In genomic region chr2:54606393-54606973, GRCh38 we compare ENCODE assay signal across 11 cellular contexts.
A peak's percentile ranks its signal among the peaks of the same experiment; 100 is the strongest.
DNase-seq lines count a peak whose midpoint lies in the region; ATAC-seq, FAIRE-seq and TF ChIP-seq lines count a peak whose summit lies in the region.
"Had no signal": no experiment of that assay in that cellular context is flagged by ENCODE, and none has a peak within 500 bp of the region (broad histone marks: within the 10 kb centered on the region; RNA-seq: fewer than 3 reads in every experiment).

No MANE protein-coding gene starts in this region.

- FAIRE-seq in keratinocyte (lab: Jason Lieb, UNC), result no peak
- FAIRE-seq: H54 had no signal

- no peak for TF ChIP-seq CTCF in keratinocyte (optimal IDR thresholded peaks at IDR 0.05 in 1 of 3, IDR thresholded peaks at IDR 0.05 in 1 of 3, conservative IDR thresholded peaks at IDR 0.05 in 1 of 3; ENCODE audit: extremely low read depth in 1 of 3, insufficient read depth in 2 of 3, low read length in 3 of 3)

- peaks cover 22% of the 10 kb centered on the region for H3K4me1 ChIP-seq in keratinocyte (ENCODE audit: control insufficient read depth, extremely low read depth, insufficient read depth, low read length)

- peaks cover 4% of the 10 kb centered on the region for H3K9me1 ChIP-seq in keratinocyte (ENCODE audit: control insufficient read depth, extremely low read depth, insufficient read depth, low read length)

- peak; percentile 71 for ATAC-seq in stimulated activated naive CD8-positive, alpha-beta T cell treated with anti-CD3 and anti-CD28 coated beads, Interleukin-15, Interleukin-2, amounts not matched to agents 100 U/mL and 50 U/mL, for 24 hours
- ATAC-seq in HG03520 (IDR thresholded peaks at IDR 0.05; ENCODE audit: unreplicated experiment) (no peak), HG03139 (IDR thresholded peaks at IDR 0.05; ENCODE audit: unreplicated experiment) (no peak)

- peak overlapping the region; percentile 53 for H3K4me3 Mint-ChIP-seq in activated naive CD4-positive, alpha-beta T cell treated with anti-CD3 and anti-CD28 coated beads for 36 hours
- H3K4me3 Mint-ChIP-seq: activated B cell treated with CpG ODN at 0.5 μM for 24 hours had no signal

- dilution Hi-C loops in keratinocyte (cut with MboI; ENCODE audit: extremely low pct_ligation_motif_present, low sequenced_read_pairs), result no loop called here

- H3K27ac ChIP-seq in keratinocyte (ENCODE audit: control insufficient read depth, insufficient read depth, low read length), result no peak overlapping the region
- H3K27ac ChIP-seq: hepatocyte, HL-60 had no signal

- H3K9me3 Mint-ChIP-seq in activated naive CD4-positive, alpha-beta T cell treated with anti-CD3 and anti-CD28 coated beads for 36 hours, result no peaks in the 10 kb centered on the region
- H3K9me3 Mint-ChIP-seq: activated B cell treated with CpG ODN at 0.5 μM for 24 hours had no signal

- intact Hi-C loops in activated naive CD4-positive, alpha-beta T cell treated with anti-CD3 and anti-CD28 coated beads for 36 hours (cut with micrococcal nuclease), result loop anchor here (1.0 to 5.0 kb wide), 5 partner anchors 15 to 489 kb away; partner anchors contain the start of gene ACYP2

- H3K9me3 ChIP-seq in keratinocyte (ENCODE audit: control insufficient read depth, low read depth, low read length), result no peaks in the 10 kb centered on the region

- peaks cover 91% of the 10 kb centered on the region for H3K79me2 ChIP-seq in keratinocyte (ENCODE audit: control insufficient read depth, insufficient read depth, low read length)

- H3K27me3 Mint-ChIP-seq in activated naive CD4-positive, alpha-beta T cell treated with anti-CD3 and anti-CD28 coated beads for 36 hours (ENCODE audit: low read depth), result no peaks in the 10 kb centered on the region
- H3K27me3 Mint-ChIP-seq: activated B cell treated with CpG ODN at 0.5 μM for 24 hours had no signal

- peaks cover 0 to 3% of the 10 kb centered on the region in 2 experiments for H3K36me3 ChIP-seq in keratinocyte (ENCODE audit: control insufficient read depth in 2 of 2, extremely low read depth in 1 of 2, insufficient read depth in 2 of 2, low read length in 2 of 2)

- no peak overlapping the region for H2AFZ ChIP-seq in keratinocyte (ENCODE audit: control insufficient read depth, low read length)
- H2AFZ ChIP-seq: hepatocyte had no signal

- H3K4me2 ChIP-seq in keratinocyte (ENCODE audit: control insufficient read depth, extremely low read depth, insufficient read depth, low read depth, low read length), result peak overlapping the region; percentile 35
- H3K4me2 ChIP-seq: hepatocyte had no signal

- CTCF ChIA-PET in activated naive CD4-positive, alpha-beta T cell treated with anti-CD3 and anti-CD28 coated beads for 36 hours (lab: Charles Lee), result interaction anchor here (0.7 to 4.2 kb wide), 8 partner anchors 10 to 60 kb away, joined by 3 to 21 read pairs (median 4); no protein-coding TSS in a partner anchor

- no peaks in the 10 kb centered on the region for H3K27me3 ChIP-seq in keratinocyte (ENCODE audit: control insufficient read depth, extremely low read depth, insufficient read depth, low read length)
- H3K27me3 ChIP-seq: hepatocyte had no signal

- peaks cover 5% of the 10 kb centered on the region for H4K20me1 ChIP-seq in keratinocyte (ENCODE audit: control insufficient read depth, extremely low read depth, insufficient read depth, low read length)

- no peak overlapping the region for H3K4me3 ChIP-seq in keratinocyte (ENCODE audit: control insufficient read depth in 2 of 3, extremely low read depth in 1 of 3, insufficient read depth in 2 of 3, low read depth in 1 of 3, low read length in 3 of 3)
- H3K4me3 ChIP-seq: hepatocyte had no signal

- DNase-seq in NCI-H2227 treated with DMSO at 0.1 percent for 48 hours (lab: John Stamatoyannopoulos, UW) (peak; percentile 24), keratinocyte (ENCODE audit: low read depth, low spot score) (no peak), HPDE6-E6E7 (ENCODE audit: extremely low spot score) (no peak)
- peak; percentile 79 for DNase-seq in activated naive CD4-positive, alpha-beta T cell treated with anti-CD3 and anti-CD28 coated beads for 36 hours
- DNase-seq in stimulated activated naive CD8-positive, alpha-beta T cell treated with anti-CD3 and anti-CD28 coated beads, Interleukin-15, Interleukin-2, amounts not matched to agents 100 U/mL and 50 U/mL, for 24 hours, result peak; percentile 45
- DNase-seq: activated B cell treated with CpG ODN at 0.5 μM for 24 hours had no signal

- peak overlapping the region; percentile 80 for H3K27ac Mint-ChIP-seq in activated naive CD4-positive, alpha-beta T cell treated with anti-CD3 and anti-CD28 coated beads for 36 hours
- H3K27ac Mint-ChIP-seq: activated B cell treated with CpG ODN at 0.5 μM for 24 hours had no signal

- peaks cover 84% of the 10 kb centered on the region for H3K4me1 Mint-ChIP-seq in activated naive CD4-positive, alpha-beta T cell treated with anti-CD3 and anti-CD28 coated beads for 36 hours (ENCODE audit: low read depth)

- H3K9ac ChIP-seq in keratinocyte (ENCODE audit: control insufficient read depth, extremely low read depth, insufficient read depth, low read length), result no peak overlapping the region

- no peaks in the 10 kb centered on the region for H3K36me3 Mint-ChIP-seq in activated naive CD4-positive, alpha-beta T cell treated with anti-CD3 and anti-CD28 coated beads for 36 hours (ENCODE audit: low read depth)

Comparison
In these comparisons a context has a peak if more than half of its experiments do, and no peak if none do; other contexts are left out.
1. DNase-seq: peak in NCI-H2227 treated with DMSO at 0.1 percent for 48 hours (single experiment), activated naive CD4-positive, alpha-beta T cell treated with anti-CD3 and anti-CD28 coated beads for 36 hours (single experiment) and stimulated activated naive CD8-positive, alpha-beta T cell treated with anti-CD3 and anti-CD28 coated beads, Interleukin-15, Interleukin-2, amounts not matched to agents 100 U/mL and 50 U/mL, for 24 hours (single experiment); none in keratinocyte (single experiment) and HPDE6-E6E7 (single experiment).